15 cellular contexts compared by ENCODE assay signal in the genomic region with DNA sequence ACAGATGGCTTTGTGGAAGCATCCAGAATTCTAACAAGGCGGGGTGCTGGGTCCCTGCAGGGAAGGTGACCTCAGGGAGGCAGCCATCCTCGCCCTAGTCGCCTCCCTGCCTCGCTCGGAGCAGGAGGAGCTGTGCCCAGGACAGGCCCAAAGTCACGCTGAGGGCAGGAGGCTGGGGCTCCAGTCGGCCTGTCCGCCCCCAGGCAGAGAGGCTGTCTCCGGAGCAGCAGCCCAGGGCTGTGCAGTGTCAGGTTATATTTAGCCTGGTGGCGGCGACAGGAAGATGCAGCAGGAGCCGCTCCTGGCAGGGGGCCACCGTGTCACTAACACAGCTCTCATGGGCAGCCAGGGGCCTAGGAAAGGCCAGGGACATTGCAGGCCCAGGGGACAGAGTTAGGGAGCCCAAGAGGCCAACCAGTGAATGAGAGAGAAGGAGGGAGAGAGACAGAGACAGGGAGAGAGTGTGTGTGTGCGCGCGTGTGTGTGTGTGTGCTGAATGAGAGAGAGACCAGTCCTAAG. TPM values are rescaled to one million over a fixed set of nuclear protein-coding genes. Genes with fewer than 3 reads are reported as not detected.
DNase-seq lines count a peak whose midpoint lies in the region; ATAC-seq and TF ChIP-seq lines count a peak whose summit lies in the region.
"Had no signal": no experiment of that assay in that cellular context is flagged by ENCODE, and none has a peak within 500 bp of the region (broad histone marks: within the 10 kb centered on the region; RNA-seq: fewer than 3 reads in every experiment).

No MANE protein-coding gene starts in this region.

- peak; percentile 70 for DNase-seq in NB4 (ENCODE audit: low read depth)
- peak; percentile 20 for DNase-seq in UCSD-AML1 (lab: John Stamatoyannopoulos, UW; ENCODE audit: unreplicated experiment)
- peak; percentile 56 for DNase-seq in iPS-NIHi7 (ENCODE audit: extremely low spot score)
- DNase-seq in globus pallidus (ENCODE audit: low spot score) = no peak
- no peak for DNase-seq in natural killer cell
- DNase-seq: activated T-cell treated with anti-CD3 and anti-CD28 coated beads, Interleukin-2, amount 50 U/mL, for 4 hours; hippocampal formation; naive thymus-derived CD8-positive, alpha-beta T cell; NCI-H1105 had no signal

- H3K9ac ChIP-seq in BLaER1 = peak overlapping the region; percentile 60; the same call in 1 of the 2 replicates

- H3K27ac Mint-ChIP-seq in natural killer cell = no peak overlapping the region
- no peak overlapping the region for H3K27ac Mint-ChIP-seq in activated T-helper 17 cell treated with anti-CD3 and anti-CD28 coated beads, Interleukin-2, amount 50 U/mL, for 72 hours
- H3K27ac Mint-ChIP-seq: CD14-positive monocyte; stimulated activated naive CD8-positive, alpha-beta T cell treated with anti-CD3 and anti-CD28 coated beads, Interleukin-15, Interleukin-2, amounts not matched to agents 100 ng/mL and 50 ng/mL, for 24 hours; T-helper 1 cell treated with Interleukin-12 subunit alpha and Interleukin-12 subunit beta and Interleukin-4 antibody, amounts not matched to agents 30 μg/mL and 1 μg/mL, for 36 hours had no signal

- no peaks in the 10 kb centered on the region for H3K36me3 Mint-ChIP-seq in natural killer cell
- no peaks in the 10 kb centered on the region for H3K36me3 Mint-ChIP-seq in activated T-helper 17 cell treated with anti-CD3 and anti-CD28 coated beads, Interleukin-2, amount 50 U/mL, for 72 hours (ENCODE audit: low read depth)
- H3K36me3 Mint-ChIP-seq: CD14-positive monocyte; naive thymus-derived CD8-positive, alpha-beta T cell had no signal

- intact Hi-C loops in natural killer cell (cut with micrococcal nuclease) = loop anchor here (5.0 kb wide), 1 partner anchor 53 kb away; no protein-coding TSS in a partner anchor

- no peaks in the 10 kb centered on the region for H3K9me3 Mint-ChIP-seq in natural killer cell
- H3K9me3 Mint-ChIP-seq in activated T-helper 17 cell treated with anti-CD3 and anti-CD28 coated beads, Interleukin-2, amount 50 U/mL, for 72 hours = no peaks in the 10 kb centered on the region
- H3K9me3 Mint-ChIP-seq: activated T-cell treated with anti-CD3 and anti-CD28 coated beads, Interleukin-2, amount 50 U/mL, for 4 hours; naive thymus-derived CD8-positive, alpha-beta T cell; stimulated activated naive CD8-positive, alpha-beta T cell treated with anti-CD3 and anti-CD28 coated beads, Interleukin-15, Interleukin-2, amounts not matched to agents 100 ng/mL and 50 ng/mL, for 24 hours; T-helper 1 cell treated with Interleukin-12 subunit alpha and Interleukin-12 subunit beta and Interleukin-4 antibody, amounts not matched to agents 30 μg/mL and 1 μg/mL, for 36 hours had no signal

- TF ChIP-seq POLR2A in NB4 (IDR thresholded peaks at IDR 0.05; ENCODE audit: extremely low read depth, insufficient read length) = no peak

- peak overlapping the region; percentile 48 for H3K27ac ChIP-seq in BLaER1

- no peaks in the 10 kb centered on the region for H3K36me3 ChIP-seq in BLaER1

- no peak overlapping the region for H3K4me3 Mint-ChIP-seq in natural killer cell
- no peak overlapping the region for H3K4me3 Mint-ChIP-seq in activated T-helper 17 cell treated with anti-CD3 and anti-CD28 coated beads, Interleukin-2, amount 50 U/mL, for 72 hours
- H3K4me3 Mint-ChIP-seq: activated T-cell treated with anti-CD3 and anti-CD28 coated beads, Interleukin-2, amount 50 U/mL, for 4 hours; CD14-positive monocyte; naive thymus-derived CD8-positive, alpha-beta T cell; stimulated activated naive CD8-positive, alpha-beta T cell treated with anti-CD3 and anti-CD28 coated beads, Interleukin-15, Interleukin-2, amounts not matched to agents 100 ng/mL and 50 ng/mL, for 24 hours; T-helper 1 cell treated with Interleukin-12 subunit alpha and Interleukin-12 subunit beta and Interleukin-4 antibody, amounts not matched to agents 30 μg/mL and 1 μg/mL, for 36 hours had no signal

- H4K20me1 ChIP-seq in BLaER1 = peaks cover 71% of the 10 kb centered on the region

- H3K27me3 Mint-ChIP-seq in natural killer cell (ENCODE audit: low read depth in 2 of 2) = peaks cover 32 to 35% of the 10 kb centered on the region in 2 donors
- peaks cover 4% of the 10 kb centered on the region for H3K27me3 Mint-ChIP-seq in activated T-helper 17 cell treated with anti-CD3 and anti-CD28 coated beads, Interleukin-2, amount 50 U/mL, for 72 hours

- peak overlapping the region; percentile 96 for H3K4me2 ChIP-seq in BLaER1

- H3K27me3 ChIP-seq in BLaER1 = no peaks in the 10 kb centered on the region

- TF ChIP-seq CTCF in NB4 (IDR thresholded peaks at IDR 0.05; ENCODE audit: low read depth, low read length) (no peak), natural killer cell (IDR thresholded peaks at IDR 0.05) (no peak)

- H3K4me1 Mint-ChIP-seq in natural killer cell = peaks cover 0 to 9% of the 10 kb centered on the region in 2 donors
- H3K4me1 Mint-ChIP-seq in activated T-helper 17 cell treated with anti-CD3 and anti-CD28 coated beads, Interleukin-2, amount 50 U/mL, for 72 hours = peaks cover 15% of the 10 kb centered on the region

- H3K4me1 ChIP-seq in BLaER1 = peaks cover 65% of the 10 kb centered on the region

- ATAC-seq in HG03280 (IDR thresholded peaks at IDR 0.05; ENCODE audit: unreplicated experiment) = no peak
- ATAC-seq in natural killer cell = no peak
- no peak for ATAC-seq in activated T-helper 17 cell treated with anti-CD3 and anti-CD28 coated beads, Interleukin-2, amount 50 U/mL, for 72 hours (replicated peaks)
- ATAC-seq: activated T-cell treated with anti-CD3 and anti-CD28 coated beads, Interleukin-2, amount 50 U/mL, for 4 hours; naive thymus-derived CD8-positive, alpha-beta T cell had no signal

- H3K4me3 ChIP-seq in BLaER1 = peak overlapping the region; percentile 45; the same call in 1 of the 2 replicates
- no peak overlapping the region for H3K4me3 ChIP-seq in NB4 (ENCODE audit: low read depth, low read length)

- H3K9me3 ChIP-seq in BLaER1 = no peaks in the 10 kb centered on the region

RNA-seq across cellular contexts. Expression of gene KCNH2, which starts 13.5 kb away (rescaled TPM):
- under 1 TPM in 2 of 3 donors, not detected in 1; 0.39 to 0.60 TPM for total RNA-seq in natural killer cell
- total RNA-seq in activated T-helper 17 cell treated with anti-CD3 and anti-CD28 coated beads, Interleukin-2, amount 50 U/mL, for 72 hours = under 1 TPM; 0.32 to 0.77 TPM

RNA-seq across cellular contexts. Expression of gene NOS3, which starts 26.2 kb away (rescaled TPM):
- total RNA-seq in natural killer cell = 1 to 10 TPM; 2.6 to 5.9 (median 3.8) TPM
- total RNA-seq in activated T-helper 17 cell treated with anti-CD3 and anti-CD28 coated beads, Interleukin-2, amount 50 U/mL, for 72 hours = 10 to 100 TPM in 1 of 2 donors, 1 to 10 TPM in 1; 8.0 to 12.1 TPM

RNA-seq across cellular contexts. Expression of gene ATG9B, which starts 59.6 kb away (rescaled TPM):
- total RNA-seq in natural killer cell = 1 to 10 TPM; 4.4 to 4.6 (median 4.5) TPM
- 10 to 100 TPM in 1 of 2 donors, 1 to 10 TPM in 1; 2.9 to 18.2 TPM for total RNA-seq in activated T-helper 17 cell treated with anti-CD3 and anti-CD28 coated beads, Interleukin-2, amount 50 U/mL, for 72 hours

Comparison
In these comparisons a context has a peak if more than half of its experiments do, and no peak if none do; other contexts are left out.
1. DNase-seq: peak in NB4 (single experiment), UCSD-AML1 (single experiment) and iPS-NIHi7 (single experiment); none in globus pallidus (single experiment) and natural killer cell (single experiment).